ENCODE assay signal across 8 cellular contexts in the genomic region with DNA sequence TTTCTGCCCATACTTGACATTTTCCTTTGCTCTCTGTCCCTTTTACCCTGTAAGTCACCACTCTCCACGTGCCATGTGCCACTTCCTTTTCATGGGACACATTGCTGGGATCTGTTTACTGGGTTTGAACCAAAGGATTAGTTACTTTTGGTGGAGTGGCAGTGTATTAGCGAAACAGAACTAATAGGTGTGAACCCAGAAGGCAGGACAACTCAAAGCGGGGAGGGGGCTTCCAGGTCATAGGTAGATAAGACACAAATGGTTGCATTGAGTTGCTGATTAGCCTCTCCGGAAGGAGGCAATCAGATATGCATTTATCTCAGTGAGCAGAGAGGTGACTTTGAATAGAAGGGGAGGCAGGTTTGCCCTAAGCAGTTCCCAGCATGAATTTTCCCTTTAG. TPM values are rescaled to one million over a fixed set of nuclear protein-coding genes. Genes with fewer than 3 reads are reported as not detected.
A peak's percentile ranks its signal among the peaks of the same experiment; 100 is the strongest.
DNase-seq lines count a peak whose midpoint lies in the region; ATAC-seq, FAIRE-seq and TF ChIP-seq lines count a peak whose summit lies in the region.

No MANE protein-coding gene starts in this region.

- H3K9me3 ChIP-seq in ES-I3 (ENCODE audit: control insufficient read depth, insufficient read depth, low read length) (peaks cover 9% of the 10 kb centered on the region; the same call in 1 of the 2 replicates), Panc1 (ENCODE audit: control insufficient read depth, insufficient read depth, low read depth, low read length) (peaks cover 14% of the 10 kb centered on the region; the same call in 1 of the 2 replicates), endothelial cell of umbilical vein (replicated peaks; ENCODE audit: control insufficient read depth, insufficient read depth, low read length) (no peaks in the 10 kb centered on the region), trophoblast cell (ENCODE audit: insufficient read depth, low read depth, low read length) (no peaks in the 10 kb centered on the region)

- peaks cover 19% of the 10 kb centered on the region for H3K36me3 ChIP-seq in ES-I3 (ENCODE audit: insufficient read depth, low read length)
- H3K36me3 ChIP-seq in Panc1 (ENCODE audit: control insufficient read depth, insufficient read depth, low read length): peaks cover 3% of the 10 kb centered on the region
- H3K36me3 ChIP-seq in endothelial cell of umbilical vein (ENCODE audit: control insufficient read depth in 2 of 2, extremely low read depth in 1 of 2, insufficient read depth in 2 of 2, low read length in 2 of 2): peaks cover 0 to 1% of the 10 kb centered on the region in 2 experiments
- peaks cover 5 to 10% of the 10 kb centered on the region in 2 experiments for H3K36me3 ChIP-seq in trophoblast cell (ENCODE audit: control insufficient read depth in 1 of 2, insufficient read depth in 2 of 2, low read length in 2 of 2)

- peak overlapping the region; percentile 73; the same call in 1 of the 2 replicates for H3K27ac ChIP-seq in Panc1 (ENCODE audit: low read length)
- H3K27ac ChIP-seq in endothelial cell of umbilical vein (ENCODE audit: insufficient read depth, low read depth, low read length): no peak overlapping the region
- no peak overlapping the region for H3K27ac ChIP-seq in trophoblast cell (ENCODE audit: low read depth, low read length)

- CTCF ChIA-PET in Panc1 (lab: Charles Lee) (no interaction called here), endothelial cell of umbilical vein (lab: Charles Lee) (interaction anchor here (1.0 kb wide), 1 partner anchor 452 kb away, joined by 3 read pairs; no protein-coding TSS in a partner anchor)

- H3K9me1 ChIP-seq in endothelial cell of umbilical vein (replicated peaks; ENCODE audit: control insufficient read depth, extremely low read depth, insufficient read depth, low read length): no peaks in the 10 kb centered on the region

- H3K4me1 ChIP-seq in ES-I3 (ENCODE audit: insufficient read depth, low read length) (peaks cover 26% of the 10 kb centered on the region), Panc1 (ENCODE audit: control insufficient read depth, insufficient read depth, low read length) (0 out of 2 replicates have a peak, but pooled peaks cover 9% of the 10 kb centered on the region), endothelial cell of umbilical vein (ENCODE audit: control insufficient read depth, extremely low read depth, insufficient read depth, low read length) (peaks cover 14% of the 10 kb centered on the region), trophoblast cell (ENCODE audit: control insufficient read depth in 1 of 2, insufficient read depth in 2 of 2, low read length in 2 of 2) (peaks cover 5 to 10% of the 10 kb centered on the region in 2 experiments)

- no peak for TF ChIP-seq POLR2A in endothelial cell of umbilical vein (IDR thresholded peaks at IDR 0.05; ENCODE audit: low read depth, low read length)

- TF ChIP-seq CTCF in Panc1 (IDR thresholded peaks at IDR 0.05) (no peak), endothelial cell of umbilical vein (IDR thresholded peaks at IDR 0.05; ENCODE audit: extremely low read depth in 1 of 2, insufficient read depth in 1 of 2, low read depth in 1 of 2, low read length in 2 of 2) (no peak)

- no peak overlapping the region for H2BK12ac ChIP-seq in trophoblast cell (ENCODE audit: low read length)

- intact Hi-C loops in Panc1 (cut with micrococcal nuclease; ENCODE audit: unreplicated experiment) (no loop called here), endothelial cell of umbilical vein (cut with micrococcal nuclease) (loop anchor here (5.0 kb wide), 2 partner anchors 435 to 455 kb away; no protein-coding TSS in a partner anchor)

- peaks cover 8% of the 10 kb centered on the region for H3K27me3 ChIP-seq in Panc1 (ENCODE audit: control insufficient read depth, insufficient read depth, low read length)
- peaks cover 0 to 3% of the 10 kb centered on the region in 2 experiments for H3K27me3 ChIP-seq in endothelial cell of umbilical vein (ENCODE audit: control insufficient read depth in 2 of 2, insufficient read depth in 2 of 2, low read length in 2 of 2)
- H3K27me3 ChIP-seq in trophoblast cell (ENCODE audit: insufficient read depth, low read length): no peaks in the 10 kb centered on the region

- no peak overlapping the region for H2BK120ac ChIP-seq in trophoblast cell (ENCODE audit: insufficient read depth, low read length, poor library complexity)

- no peak overlapping the region for H3K4ac ChIP-seq in trophoblast cell (ENCODE audit: low read depth, low read length)

- in situ Hi-C loops in Panc1 (cut with HindIII; ENCODE audit: low pct_unique_long_range_greater_than_20kb, low sequenced_read_pairs): no loop called here

- no peak for ATAC-seq in Panc1
- no peak for ATAC-seq in GM21786 (IDR thresholded peaks at IDR 0.05; ENCODE audit: unreplicated experiment)

- H3K4me3 ChIP-seq in Panc1 (ENCODE audit: low read depth in 2 of 2, low read length in 2 of 2): peak overlapping the region; percentile 91 to 92
- H3K4me3 ChIP-seq in endothelial cell of umbilical vein (replicated peaks in 1 of 3; ENCODE audit: insufficient read depth in 1 of 3, low read depth in 1 of 3, low read length in 3 of 3): peak overlapping the region in 2 of 3 experiments; percentile 64 to 89
- no peak overlapping the region for H3K4me3 ChIP-seq in trophoblast cell (ENCODE audit: low read depth, low read length)

- peak overlapping the region; percentile 81 for H3K9ac ChIP-seq in ES-I3 (ENCODE audit: low read depth, low read length)
- no peak overlapping the region for H3K9ac ChIP-seq in endothelial cell of umbilical vein (replicated peaks; ENCODE audit: extremely low read depth, insufficient read depth, low read length)
- no peak overlapping the region for H3K9ac ChIP-seq in trophoblast cell (ENCODE audit: low read length)

- WGBS in trophoblast cell (ENCODE audit: extremely low coverage, insufficient coverage, insufficient read length): no CpG with 5 or more reads among the region's 4 CpGs

- H2AK5ac ChIP-seq in trophoblast cell (ENCODE audit: low read length): no peak overlapping the region

- no peak for FAIRE-seq in endothelial cell of umbilical vein (lab: Jason Lieb, UNC)
- FAIRE-seq in GM19239 (lab: Jason Lieb, UNC): no peak

- POLR2A ChIA-PET in Panc1 (lab: Charles Lee) (interaction anchor here (0.7 kb wide), 1 partner anchor 1849 kb away, joined by 4 read pairs; no protein-coding TSS in a partner anchor), endothelial cell of umbilical vein (lab: Charles Lee) (no interaction called here)

- no peak overlapping the region for H3K23ac ChIP-seq in trophoblast cell (ENCODE audit: low read length)

- H3K14ac ChIP-seq in trophoblast cell (ENCODE audit: low read length): no peak overlapping the region

- H3K79me1 ChIP-seq in trophoblast cell (ENCODE audit: low read length): peaks cover 6% of the 10 kb centered on the region

- dilution Hi-C loops in endothelial cell of umbilical vein (cut with MboI; ENCODE audit: extremely low pct_ligation_motif_present, low sequenced_read_pairs): no loop called here

- no peak overlapping the region for H4K12ac ChIP-seq in trophoblast cell (ENCODE audit: low read depth, low read length)

- H2BK5ac ChIP-seq in trophoblast cell (ENCODE audit: low read depth, low read length, poor library complexity): no peak overlapping the region

- H3K4me2 ChIP-seq in endothelial cell of umbilical vein (ENCODE audit: insufficient read depth, low read length) (peak overlapping the region; percentile 85), trophoblast cell (ENCODE audit: low read length) (peak overlapping the region; percentile 86)

- no peaks in the 10 kb centered on the region for H4K20me1 ChIP-seq in endothelial cell of umbilical vein (replicated peaks; ENCODE audit: control insufficient read depth, extremely low read depth, insufficient read depth, low read length)

- no peak for DNase-seq in Panc1 (ENCODE audit: low read depth, low spot score)
- no peak for DNase-seq in endothelial cell of umbilical vein (ENCODE audit: low read depth, low spot score)
- no peak for DNase-seq in trophoblast cell
- no peak for DNase-seq in stimulated activated CD4-positive, alpha-beta T cell treated with anti-CD3 and anti-CD28 coated beads, Interleukin-4, amount 100 ng/mL, for 24 hours
- no peak for DNase-seq in HuH-7 (ENCODE audit: low spot score)
- DNase-seq in GM19239 (ENCODE audit: insufficient read length, low spot score): no peak

- H3K79me2 ChIP-seq in endothelial cell of umbilical vein (ENCODE audit: control insufficient read depth, insufficient read depth, low read length) (peaks cover 38% of the 10 kb centered on the region), trophoblast cell (ENCODE audit: control insufficient read depth, insufficient read depth, low read length, poor library complexity) (peaks cover 9% of the 10 kb centered on the region)

- no peak overlapping the region for H3K18ac ChIP-seq in trophoblast cell (ENCODE audit: low read length)

- H2AFZ ChIP-seq in endothelial cell of umbilical vein (ENCODE audit: low read depth, low read length) (peak overlapping the region; percentile 91), trophoblast cell (ENCODE audit: insufficient read depth, low read length, poor library complexity) (peak overlapping the region; percentile 66)

- BruUV-seq in Panc1 (replicated peaks; lab: Mats Ljungman, UMichigan): no TSS peak
- BruUV-seq in endothelial cell of umbilical vein (replicated peaks; lab: Mats Ljungman, UMichigan): no TSS peak

- H4K91ac ChIP-seq in trophoblast cell (ENCODE audit: low read depth, low read length): no peak overlapping the region

- peak overlapping the region; percentile 75 for H4K8ac ChIP-seq in trophoblast cell (ENCODE audit: low read depth, low read length)

RNA-seq across cellular contexts. Expression of gene ZNF202, which starts 0.9 kb away (rescaled TPM):
- total RNA-seq in Panc1 (2021; ENCODE audit: unreplicated experiment): 24.5 TPM
- 16.9 TPM for polyA plus RNA-seq in Panc1 (2012; ENCODE audit: insufficient read length)
- total RNA-seq in endothelial cell of umbilical vein: 12.3 and 13.1 TPM in 2 replicates
- 5.5 and 6.5 TPM in 2 replicates for polyA plus RNA-seq in endothelial cell of umbilical vein
- polyA plus RNA-seq in endothelial cell of umbilical vein (2011; cell fraction: cytosol; rRNA removed): 6.0 and 6.6 TPM in 2 replicates
- 30.3 and 36.8 TPM in 2 replicates for polyA plus RNA-seq in endothelial cell of umbilical vein (2011; cell fraction: nucleus; rRNA removed)
- 7.7 and 7.8 TPM in 2 replicates for polyA plus RNA-seq in endothelial cell of umbilical vein (2012)
- polyA minus RNA-seq in endothelial cell of umbilical vein: 10.2 and 11.4 TPM in 2 replicates
- polyA minus RNA-seq in endothelial cell of umbilical vein (2011; cell fraction: cytosol; rRNA and poly(A)+ RNA removed): 3.5 TPM
- 13.6 and 19.2 TPM in 2 replicates for polyA minus RNA-seq in endothelial cell of umbilical vein (2011; cell fraction: nucleus; rRNA and poly(A)+ RNA removed)
- polyA plus RNA-seq in trophoblast cell (2013): 5.2 TPM in 2 replicates

RNA-seq across cellular contexts. Expression of gene OR6X1, which starts 12.0 kb away (rescaled TPM):
- not detected for total RNA-seq in Panc1 (2021; ENCODE audit: unreplicated experiment)
- polyA plus RNA-seq in Panc1 (2012; ENCODE audit: insufficient read length): not detected
- not detected in 2 replicates for total RNA-seq in endothelial cell of umbilical vein
- not detected in 2 replicates for polyA plus RNA-seq in endothelial cell of umbilical vein
- polyA plus RNA-seq in endothelial cell of umbilical vein (2011; cell fraction: cytosol; rRNA removed): not detected in 2 replicates
- polyA plus RNA-seq in endothelial cell of umbilical vein (2011; cell fraction: nucleus; rRNA removed): not detected in 2 replicates
- not detected in 2 replicates for polyA plus RNA-seq in endothelial cell of umbilical vein (2012)
- not detected in 2 replicates for polyA minus RNA-seq in endothelial cell of umbilical vein
- not detected for polyA minus RNA-seq in endothelial cell of umbilical vein (2011; cell fraction: cytosol; rRNA and poly(A)+ RNA removed)
- not detected in 2 replicates for polyA minus RNA-seq in endothelial cell of umbilical vein (2011; cell fraction: nucleus; rRNA and poly(A)+ RNA removed)
- 0.36 and 0.49 TPM in 2 replicates for polyA plus RNA-seq in trophoblast cell (2013)
